1 cellular context compared by ENCODE assay signal in the genomic region with DNA sequence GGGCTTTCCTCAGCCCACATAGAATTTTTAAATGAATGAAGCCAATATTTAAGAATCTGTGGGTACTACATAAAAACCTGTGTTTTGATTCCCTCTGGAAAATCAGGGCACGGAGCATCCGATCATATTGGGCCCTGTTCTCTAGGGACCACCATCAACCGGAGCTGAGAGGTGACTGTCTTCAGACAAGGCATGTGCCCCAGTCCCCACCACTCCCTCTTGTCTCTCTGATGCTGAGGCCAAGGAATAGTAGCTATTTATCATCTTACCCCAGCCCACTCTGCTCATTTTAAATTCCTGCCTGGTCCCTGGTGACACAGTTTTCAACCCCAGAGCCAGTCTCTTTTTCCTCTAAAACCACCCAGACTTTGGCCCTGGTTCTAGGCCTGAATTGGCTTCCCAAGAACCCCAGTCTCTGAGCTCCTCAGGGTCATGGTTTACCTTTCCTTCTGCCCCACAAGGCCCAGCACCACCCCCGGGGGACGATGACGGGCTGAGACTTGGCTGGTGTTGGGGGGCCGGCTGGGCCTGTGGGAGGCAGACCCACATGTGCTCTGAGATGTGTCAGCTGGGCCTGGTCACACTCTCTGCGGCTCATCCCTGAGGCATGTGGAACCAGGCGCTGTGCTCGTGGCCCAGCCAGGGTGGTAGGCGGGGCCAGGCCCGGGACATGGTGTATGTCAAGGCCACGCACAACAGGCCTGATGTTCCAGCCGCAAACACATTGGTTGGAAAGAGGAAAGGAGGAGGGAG.
TF ChIP-seq lines count a peak whose summit lies in the region.

No MANE protein-coding gene starts in this region.

TF ChIP-seq in HepG2, 621 proteins besides CTCF, POLR2A, EP300 and RAD21 (continued from another document and continues in another):
- TF ChIP-seq, protein P1, sequence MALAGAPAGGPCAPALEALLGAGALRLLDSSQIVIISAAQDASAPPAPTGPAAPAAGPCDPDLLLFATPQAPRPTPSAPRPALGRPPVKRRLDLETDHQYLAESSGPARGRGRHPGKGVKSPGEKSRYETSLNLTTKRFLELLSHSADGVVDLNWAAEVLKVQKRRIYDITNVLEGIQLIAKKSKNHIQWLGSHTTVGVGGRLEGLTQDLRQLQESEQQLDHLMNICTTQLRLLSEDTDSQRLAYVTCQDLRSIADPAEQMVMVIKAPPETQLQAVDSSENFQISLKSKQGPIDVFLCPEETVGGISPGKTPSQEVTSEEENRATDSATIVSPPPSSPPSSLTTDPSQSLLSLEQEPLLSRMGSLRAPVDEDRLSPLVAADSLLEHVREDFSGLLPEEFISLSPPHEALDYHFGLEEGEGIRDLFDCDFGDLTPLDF (CRISPR knock-in tag; IDR thresholded peaks at IDR 0.05): peak; percentile 59
- TF ChIP-seq ZNF138 (CRISPR knock-in tag; IDR thresholded peaks at IDR 0.05; ENCODE audit: low read depth) (peak; percentile 99), ZNF451 (CRISPR knock-in tag; IDR thresholded peaks at IDR 0.05) (peak; percentile 100), NCOA1 (CRISPR knock-in tag; IDR thresholded peaks at IDR 0.05) (peak; percentile 100; the same call in 1 of the 2 replicates), ARNT2 (CRISPR knock-in tag; IDR thresholded peaks at IDR 0.05; ENCODE audit: low read depth) (peak; percentile 100), KDM4B (CRISPR knock-in tag; IDR thresholded peaks at IDR 0.05) (peak; percentile 99), NCOA2 (CRISPR knock-in tag; IDR thresholded peaks at IDR 0.05) (peak; percentile 88), ZNF883 (CRISPR knock-in tag; IDR thresholded peaks at IDR 0.05; ENCODE audit: not compliant biosample characterization) (peak; percentile 97), NBN (conservative IDR thresholded peaks at IDR 0.05) (no peak), ZNF143 (CRISPR knock-in tag; IDR thresholded peaks at IDR 0.05) (peak; percentile 72), KLF11 (CRISPR knock-in tag; IDR thresholded peaks at IDR 0.05) (peak; percentile 98; the same call in 1 of the 2 replicates), SMARCC2 (IDR thresholded peaks at IDR 0.05) (no peak), NAIF1 (CRISPR knock-in tag; IDR thresholded peaks at IDR 0.05; ENCODE audit: borderline replicate concordance) (no peak), ZBTB7A (CRISPR knock-in tag; IDR thresholded peaks at IDR 0.05) (peak; percentile 99), NR1H2 (CRISPR knock-in tag; IDR thresholded peaks at IDR 0.05; ENCODE audit: borderline replicate concordance, low read depth) (peak; percentile 99), ZNF550 (CRISPR knock-in tag; IDR thresholded peaks at IDR 0.05; ENCODE audit: borderline replicate concordance) (no peak), ONECUT2 (CRISPR knock-in tag; IDR thresholded peaks at IDR 0.05) (no peak), ZNF256 (CRISPR knock-in tag; conservative IDR thresholded peaks at IDR 0.05) (peak; percentile 98), ZSCAN31 (CRISPR knock-in tag; IDR thresholded peaks at IDR 0.05; ENCODE audit: low read depth) (peak; percentile 90), HDAC6 (IDR thresholded peaks at IDR 0.05; ENCODE audit: low read depth, low read length) (no peak)
- TF ChIP-seq, protein P2, sequence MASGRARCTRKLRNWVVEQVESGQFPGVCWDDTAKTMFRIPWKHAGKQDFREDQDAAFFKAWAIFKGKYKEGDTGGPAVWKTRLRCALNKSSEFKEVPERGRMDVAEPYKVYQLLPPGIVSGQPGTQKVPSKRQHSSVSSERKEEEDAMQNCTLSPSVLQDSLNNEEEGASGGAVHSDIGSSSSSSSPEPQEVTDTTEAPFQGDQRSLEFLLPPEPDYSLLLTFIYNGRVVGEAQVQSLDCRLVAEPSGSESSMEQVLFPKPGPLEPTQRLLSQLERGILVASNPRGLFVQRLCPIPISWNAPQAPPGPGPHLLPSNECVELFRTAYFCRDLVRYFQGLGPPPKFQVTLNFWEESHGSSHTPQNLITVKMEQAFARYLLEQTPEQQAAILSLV (CRISPR knock-in tag; IDR thresholded peaks at IDR 0.05; ENCODE audit: borderline replicate concordance): peak; percentile 99
- TF ChIP-seq, protein P3, sequence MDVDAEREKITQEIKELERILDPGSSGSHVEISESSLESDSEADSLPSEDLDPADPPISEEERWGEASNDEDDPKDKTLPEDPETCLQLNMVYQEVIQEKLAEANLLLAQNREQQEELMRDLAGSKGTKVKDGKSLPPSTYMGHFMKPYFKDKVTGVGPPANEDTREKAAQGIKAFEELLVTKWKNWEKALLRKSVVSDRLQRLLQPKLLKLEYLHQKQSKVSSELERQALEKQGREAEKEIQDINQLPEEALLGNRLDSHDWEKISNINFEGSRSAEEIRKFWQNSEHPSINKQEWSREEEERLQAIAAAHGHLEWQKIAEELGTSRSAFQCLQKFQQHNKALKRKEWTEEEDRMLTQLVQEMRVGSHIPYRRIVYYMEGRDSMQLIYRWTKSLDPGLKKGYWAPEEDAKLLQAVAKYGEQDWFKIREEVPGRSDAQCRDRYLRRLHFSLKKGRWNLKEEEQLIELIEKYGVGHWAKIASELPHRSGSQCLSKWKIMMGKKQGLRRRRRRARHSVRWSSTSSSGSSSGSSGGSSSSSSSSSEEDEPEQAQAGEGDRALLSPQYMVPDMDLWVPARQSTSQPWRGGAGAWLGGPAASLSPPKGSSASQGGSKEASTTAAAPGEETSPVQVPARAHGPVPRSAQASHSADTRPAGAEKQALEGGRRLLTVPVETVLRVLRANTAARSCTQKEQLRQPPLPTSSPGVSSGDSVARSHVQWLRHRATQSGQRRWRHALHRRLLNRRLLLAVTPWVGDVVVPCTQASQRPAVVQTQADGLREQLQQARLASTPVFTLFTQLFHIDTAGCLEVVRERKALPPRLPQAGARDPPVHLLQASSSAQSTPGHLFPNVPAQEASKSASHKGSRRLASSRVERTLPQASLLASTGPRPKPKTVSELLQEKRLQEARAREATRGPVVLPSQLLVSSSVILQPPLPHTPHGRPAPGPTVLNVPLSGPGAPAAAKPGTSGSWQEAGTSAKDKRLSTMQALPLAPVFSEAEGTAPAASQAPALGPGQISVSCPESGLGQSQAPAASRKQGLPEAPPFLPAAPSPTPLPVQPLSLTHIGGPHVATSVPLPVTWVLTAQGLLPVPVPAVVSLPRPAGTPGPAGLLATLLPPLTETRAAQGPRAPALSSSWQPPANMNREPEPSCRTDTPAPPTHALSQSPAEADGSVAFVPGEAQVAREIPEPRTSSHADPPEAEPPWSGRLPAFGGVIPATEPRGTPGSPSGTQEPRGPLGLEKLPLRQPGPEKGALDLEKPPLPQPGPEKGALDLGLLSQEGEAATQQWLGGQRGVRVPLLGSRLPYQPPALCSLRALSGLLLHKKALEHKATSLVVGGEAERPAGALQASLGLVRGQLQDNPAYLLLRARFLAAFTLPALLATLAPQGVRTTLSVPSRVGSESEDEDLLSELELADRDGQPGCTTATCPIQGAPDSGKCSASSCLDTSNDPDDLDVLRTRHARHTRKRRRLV (CRISPR knock-in tag; IDR thresholded peaks at IDR 0.05): no peak
- TF ChIP-seq, protein P4, sequence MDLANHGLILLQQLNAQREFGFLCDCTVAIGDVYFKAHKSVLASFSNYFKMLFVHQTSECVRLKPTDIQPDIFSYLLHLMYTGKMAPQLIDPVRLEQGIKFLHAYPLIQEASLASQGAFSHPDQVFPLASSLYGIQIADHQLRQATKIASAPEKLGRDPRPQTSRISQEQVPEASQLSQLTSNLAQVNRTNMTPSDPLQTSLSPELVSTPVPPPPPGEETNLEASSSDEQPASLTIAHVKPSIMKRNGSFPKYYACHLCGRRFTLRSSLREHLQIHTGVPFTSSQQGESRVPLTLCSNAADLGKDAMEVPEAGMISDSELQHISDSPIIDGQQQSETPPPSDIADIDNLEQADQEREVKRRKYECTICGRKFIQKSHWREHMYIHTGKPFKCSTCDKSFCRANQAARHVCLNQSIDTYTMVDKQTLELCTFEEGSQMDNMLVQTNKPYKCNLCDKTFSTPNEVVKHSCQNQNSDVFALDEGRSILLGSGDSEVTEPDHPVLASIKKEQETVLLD (CRISPR knock-in tag; IDR thresholded peaks at IDR 0.05; ENCODE audit: low read depth): peak; percentile 80
- TF ChIP-seq, protein P5, sequence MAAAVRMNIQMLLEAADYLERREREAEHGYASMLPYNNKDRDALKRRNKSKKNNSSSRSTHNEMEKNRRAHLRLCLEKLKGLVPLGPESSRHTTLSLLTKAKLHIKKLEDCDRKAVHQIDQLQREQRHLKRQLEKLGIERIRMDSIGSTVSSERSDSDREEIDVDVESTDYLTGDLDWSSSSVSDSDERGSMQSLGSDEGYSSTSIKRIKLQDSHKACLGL (CRISPR knock-in tag; IDR thresholded peaks at IDR 0.05): peak; percentile 99
- TF ChIP-seq, protein P6, sequence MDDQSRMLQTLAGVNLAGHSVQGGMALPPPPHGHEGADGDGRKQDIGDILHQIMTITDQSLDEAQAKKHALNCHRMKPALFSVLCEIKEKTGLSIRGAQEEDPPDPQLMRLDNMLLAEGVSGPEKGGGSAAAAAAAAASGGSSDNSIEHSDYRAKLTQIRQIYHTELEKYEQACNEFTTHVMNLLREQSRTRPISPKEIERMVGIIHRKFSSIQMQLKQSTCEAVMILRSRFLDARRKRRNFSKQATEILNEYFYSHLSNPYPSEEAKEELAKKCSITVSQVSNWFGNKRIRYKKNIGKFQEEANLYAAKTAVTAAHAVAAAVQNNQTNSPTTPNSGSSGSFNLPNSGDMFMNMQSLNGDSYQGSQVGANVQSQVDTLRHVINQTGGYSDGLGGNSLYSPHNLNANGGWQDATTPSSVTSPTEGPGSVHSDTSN (CRISPR knock-in tag; IDR thresholded peaks at IDR 0.05; ENCODE audit: borderline replicate concordance): peak; percentile 91; the same call in 1 of the 2 replicates
- TF ChIP-seq, protein P7, sequence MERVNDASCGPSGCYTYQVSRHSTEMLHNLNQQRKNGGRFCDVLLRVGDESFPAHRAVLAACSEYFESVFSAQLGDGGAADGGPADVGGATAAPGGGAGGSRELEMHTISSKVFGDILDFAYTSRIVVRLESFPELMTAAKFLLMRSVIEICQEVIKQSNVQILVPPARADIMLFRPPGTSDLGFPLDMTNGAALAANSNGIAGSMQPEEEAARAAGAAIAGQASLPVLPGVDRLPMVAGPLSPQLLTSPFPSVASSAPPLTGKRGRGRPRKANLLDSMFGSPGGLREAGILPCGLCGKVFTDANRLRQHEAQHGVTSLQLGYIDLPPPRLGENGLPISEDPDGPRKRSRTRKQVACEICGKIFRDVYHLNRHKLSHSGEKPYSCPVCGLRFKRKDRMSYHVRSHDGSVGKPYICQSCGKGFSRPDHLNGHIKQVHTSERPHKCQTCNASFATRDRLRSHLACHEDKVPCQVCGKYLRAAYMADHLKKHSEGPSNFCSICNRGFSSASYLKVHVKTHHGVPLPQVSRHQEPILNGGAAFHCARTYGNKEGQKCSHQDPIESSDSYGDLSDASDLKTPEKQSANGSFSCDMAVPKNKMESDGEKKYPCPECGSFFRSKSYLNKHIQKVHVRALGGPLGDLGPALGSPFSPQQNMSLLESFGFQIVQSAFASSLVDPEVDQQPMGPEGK (CRISPR knock-in tag; IDR thresholded peaks at IDR 0.05): peak; percentile 95
- TF ChIP-seq, protein P8, sequence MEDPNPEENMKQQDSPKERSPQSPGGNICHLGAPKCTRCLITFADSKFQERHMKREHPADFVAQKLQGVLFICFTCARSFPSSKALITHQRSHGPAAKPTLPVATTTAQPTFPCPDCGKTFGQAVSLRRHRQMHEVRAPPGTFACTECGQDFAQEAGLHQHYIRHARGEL (CRISPR knock-in tag; IDR thresholded peaks at IDR 0.05): peak; percentile 96
- TF ChIP-seq, protein P9, sequence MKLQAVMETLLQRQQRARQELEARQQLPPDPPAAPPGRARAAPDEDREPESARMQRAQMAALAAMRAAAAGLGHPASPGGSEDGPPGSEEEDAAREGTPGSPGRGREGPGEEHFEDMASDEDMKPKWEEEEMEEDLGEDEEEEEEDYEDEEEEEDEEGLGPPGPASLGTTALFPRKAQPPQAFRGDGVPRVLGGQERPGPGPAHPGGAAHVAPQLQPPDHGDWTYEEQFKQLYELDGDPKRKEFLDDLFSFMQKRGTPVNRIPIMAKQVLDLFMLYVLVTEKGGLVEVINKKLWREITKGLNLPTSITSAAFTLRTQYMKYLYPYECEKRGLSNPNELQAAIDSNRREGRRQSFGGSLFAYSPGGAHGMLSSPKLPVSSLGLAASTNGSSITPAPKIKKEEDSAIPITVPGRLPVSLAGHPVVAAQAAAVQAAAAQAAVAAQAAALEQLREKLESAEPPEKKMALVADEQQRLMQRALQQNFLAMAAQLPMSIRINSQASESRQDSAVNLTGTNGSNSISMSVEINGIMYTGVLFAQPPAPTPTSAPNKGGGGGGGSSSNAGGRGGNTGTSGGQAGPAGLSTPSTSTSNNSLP (IDR thresholded peaks at IDR 0.05; ENCODE audit: low read depth, low read length): no peak
- TF ChIP-seq, protein P10, sequence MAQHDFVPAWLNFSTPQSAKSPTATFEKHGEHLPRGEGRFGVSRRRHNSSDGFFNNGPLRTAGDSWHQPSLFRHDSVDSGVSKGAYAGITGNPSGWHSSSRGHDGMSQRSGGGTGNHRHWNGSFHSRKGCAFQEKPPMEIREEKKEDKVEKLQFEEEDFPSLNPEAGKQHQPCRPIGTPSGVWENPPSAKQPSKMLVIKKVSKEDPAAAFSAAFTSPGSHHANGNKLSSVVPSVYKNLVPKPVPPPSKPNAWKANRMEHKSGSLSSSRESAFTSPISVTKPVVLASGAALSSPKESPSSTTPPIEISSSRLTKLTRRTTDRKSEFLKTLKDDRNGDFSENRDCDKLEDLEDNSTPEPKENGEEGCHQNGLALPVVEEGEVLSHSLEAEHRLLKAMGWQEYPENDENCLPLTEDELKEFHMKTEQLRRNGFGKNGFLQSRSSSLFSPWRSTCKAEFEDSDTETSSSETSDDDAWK (CRISPR knock-in tag; IDR thresholded peaks at IDR 0.05): no peak
- TF ChIP-seq, protein P11, sequence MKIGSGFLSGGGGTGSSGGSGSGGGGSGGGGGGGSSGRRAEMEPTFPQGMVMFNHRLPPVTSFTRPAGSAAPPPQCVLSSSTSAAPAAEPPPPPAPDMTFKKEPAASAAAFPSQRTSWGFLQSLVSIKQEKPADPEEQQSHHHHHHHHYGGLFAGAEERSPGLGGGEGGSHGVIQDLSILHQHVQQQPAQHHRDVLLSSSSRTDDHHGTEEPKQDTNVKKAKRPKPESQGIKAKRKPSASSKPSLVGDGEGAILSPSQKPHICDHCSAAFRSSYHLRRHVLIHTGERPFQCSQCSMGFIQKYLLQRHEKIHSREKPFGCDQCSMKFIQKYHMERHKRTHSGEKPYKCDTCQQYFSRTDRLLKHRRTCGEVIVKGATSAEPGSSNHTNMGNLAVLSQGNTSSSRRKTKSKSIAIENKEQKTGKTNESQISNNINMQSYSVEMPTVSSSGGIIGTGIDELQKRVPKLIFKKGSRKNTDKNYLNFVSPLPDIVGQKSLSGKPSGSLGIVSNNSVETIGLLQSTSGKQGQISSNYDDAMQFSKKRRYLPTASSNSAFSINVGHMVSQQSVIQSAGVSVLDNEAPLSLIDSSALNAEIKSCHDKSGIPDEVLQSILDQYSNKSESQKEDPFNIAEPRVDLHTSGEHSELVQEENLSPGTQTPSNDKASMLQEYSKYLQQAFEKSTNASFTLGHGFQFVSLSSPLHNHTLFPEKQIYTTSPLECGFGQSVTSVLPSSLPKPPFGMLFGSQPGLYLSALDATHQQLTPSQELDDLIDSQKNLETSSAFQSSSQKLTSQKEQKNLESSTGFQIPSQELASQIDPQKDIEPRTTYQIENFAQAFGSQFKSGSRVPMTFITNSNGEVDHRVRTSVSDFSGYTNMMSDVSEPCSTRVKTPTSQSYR (CRISPR knock-in tag; IDR thresholded peaks at IDR 0.05; ENCODE audit: borderline replicate concordance): peak; percentile 88
- TF ChIP-seq, protein P12, sequence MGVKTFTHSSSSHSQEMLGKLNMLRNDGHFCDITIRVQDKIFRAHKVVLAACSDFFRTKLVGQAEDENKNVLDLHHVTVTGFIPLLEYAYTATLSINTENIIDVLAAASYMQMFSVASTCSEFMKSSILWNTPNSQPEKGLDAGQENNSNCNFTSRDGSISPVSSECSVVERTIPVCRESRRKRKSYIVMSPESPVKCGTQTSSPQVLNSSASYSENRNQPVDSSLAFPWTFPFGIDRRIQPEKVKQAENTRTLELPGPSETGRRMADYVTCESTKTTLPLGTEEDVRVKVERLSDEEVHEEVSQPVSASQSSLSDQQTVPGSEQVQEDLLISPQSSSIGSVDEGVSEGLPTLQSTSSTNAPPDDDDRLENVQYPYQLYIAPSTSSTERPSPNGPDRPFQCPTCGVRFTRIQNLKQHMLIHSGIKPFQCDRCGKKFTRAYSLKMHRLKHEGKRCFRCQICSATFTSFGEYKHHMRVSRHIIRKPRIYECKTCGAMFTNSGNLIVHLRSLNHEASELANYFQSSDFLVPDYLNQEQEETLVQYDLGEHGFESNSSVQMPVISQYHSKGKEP (CRISPR knock-in tag; IDR thresholded peaks at IDR 0.05): peak; percentile 97
